1 cellular context compared by ENCODE assay signal in the genomic region with DNA sequence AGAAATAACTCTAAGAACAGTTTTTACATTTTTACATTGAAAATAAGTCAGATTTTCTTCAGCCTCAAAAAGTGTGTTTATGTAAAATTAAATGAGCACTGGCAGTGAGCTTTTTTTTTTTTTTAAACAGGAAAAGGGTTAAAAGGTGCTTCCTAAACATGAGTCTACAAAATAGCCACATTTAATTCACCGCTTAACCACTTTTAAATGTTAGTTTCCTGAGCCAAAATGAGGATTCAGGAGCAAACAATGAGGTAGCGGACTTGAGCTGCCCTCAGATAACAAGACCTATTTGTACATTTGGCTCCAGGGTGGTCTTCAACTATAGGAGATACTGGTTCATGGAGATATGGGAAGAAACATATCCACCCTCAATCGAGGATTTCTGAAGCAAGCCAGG.
TF ChIP-seq lines count a peak whose summit lies in the region.

No MANE protein-coding gene starts in this region.

TF ChIP-seq in endothelial cell of umbilical vein, 7 proteins besides CTCF, POLR2A, EP300 and RAD21:
- TF ChIP-seq GATA2 (IDR thresholded peaks at IDR 0.05; ENCODE audit: insufficient read depth, insufficient read length, low read depth, low read length), result no peak
- no peak for TF ChIP-seq JUN (IDR thresholded peaks at IDR 0.05; ENCODE audit: borderline replicate concordance, insufficient read depth, insufficient read length, low read depth)
- TF ChIP-seq POLR2AphosphoS5 (IDR thresholded peaks at IDR 0.05; ENCODE audit: insufficient read depth, low read depth, low read length), result no peak
- TF ChIP-seq FOS (IDR thresholded peaks at IDR 0.05; ENCODE audit: borderline replicate concordance, insufficient read depth, low read length), result no peak
- TF ChIP-seq MAX (IDR thresholded peaks at IDR 0.05; ENCODE audit: insufficient read depth, insufficient read length), result no peak
- no peak for TF ChIP-seq MYC (IDR thresholded peaks at IDR 0.05; ENCODE audit: low read depth, low read length)
- TF ChIP-seq EZH2 (IDR thresholded peaks at IDR 0.05; ENCODE audit: borderline replicate concordance, low read depth, low read length, severe bottlenecking), result no peak
